Comparison of ENCODE assay signal across 3 cellular contexts in the genomic region with DNA sequence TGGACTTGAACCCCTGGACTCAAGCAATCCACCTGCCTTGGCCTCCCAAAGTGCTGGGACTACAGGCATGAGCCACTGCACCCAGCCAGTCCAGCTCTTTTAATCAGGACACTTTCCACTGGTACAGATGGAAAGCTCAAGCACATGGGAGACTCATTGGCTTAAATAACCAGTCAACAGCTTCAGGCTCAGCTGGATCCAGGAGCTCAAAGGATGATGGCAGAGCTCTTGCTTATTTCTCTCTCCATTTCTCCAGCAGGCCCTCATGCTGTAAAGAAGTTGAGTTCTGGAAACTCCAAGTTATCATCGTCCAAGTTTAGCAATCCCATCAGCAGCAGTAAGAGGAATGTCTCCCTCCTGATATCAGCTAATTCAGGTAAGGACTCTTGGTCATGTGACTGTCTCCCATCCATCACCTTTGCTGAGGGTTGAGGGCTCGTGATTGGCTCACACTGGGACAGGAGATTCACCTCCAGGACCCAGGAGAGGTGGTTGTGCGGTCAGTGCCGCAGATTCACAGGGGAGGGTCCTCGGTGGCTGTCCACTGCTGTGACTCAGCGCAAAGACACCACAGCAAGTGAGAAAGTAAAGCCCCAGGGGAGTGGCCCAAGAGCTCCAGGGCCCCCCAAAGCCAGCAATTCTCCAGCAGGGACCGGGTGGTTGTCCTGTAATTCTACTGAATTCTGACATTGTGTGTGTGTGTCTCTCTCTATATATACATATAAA.
A peak's percentile ranks its signal among the peaks of the same experiment; 100 is the strongest.
TF ChIP-seq lines count a peak whose summit lies in the region.

No MANE protein-coding gene starts in this region.

TF ChIP-seq in HepG2, 621 proteins besides CTCF, POLR2A, EP300 and RAD21:
- peak; percentile 99 for TF ChIP-seq ZNF329 (CRISPR knock-in tag; IDR thresholded peaks at IDR 0.05; ENCODE audit: low read depth)
- TF ChIP-seq ZNF354B (CRISPR knock-in tag; IDR thresholded peaks at IDR 0.05) = no peak
TF ChIP-seq in HepG2: peak in this region for 1.

TF ChIP-seq in HCT116, 20 proteins besides CTCF, POLR2A, EP300 and RAD21:
- TF ChIP-seq, protein P1, sequence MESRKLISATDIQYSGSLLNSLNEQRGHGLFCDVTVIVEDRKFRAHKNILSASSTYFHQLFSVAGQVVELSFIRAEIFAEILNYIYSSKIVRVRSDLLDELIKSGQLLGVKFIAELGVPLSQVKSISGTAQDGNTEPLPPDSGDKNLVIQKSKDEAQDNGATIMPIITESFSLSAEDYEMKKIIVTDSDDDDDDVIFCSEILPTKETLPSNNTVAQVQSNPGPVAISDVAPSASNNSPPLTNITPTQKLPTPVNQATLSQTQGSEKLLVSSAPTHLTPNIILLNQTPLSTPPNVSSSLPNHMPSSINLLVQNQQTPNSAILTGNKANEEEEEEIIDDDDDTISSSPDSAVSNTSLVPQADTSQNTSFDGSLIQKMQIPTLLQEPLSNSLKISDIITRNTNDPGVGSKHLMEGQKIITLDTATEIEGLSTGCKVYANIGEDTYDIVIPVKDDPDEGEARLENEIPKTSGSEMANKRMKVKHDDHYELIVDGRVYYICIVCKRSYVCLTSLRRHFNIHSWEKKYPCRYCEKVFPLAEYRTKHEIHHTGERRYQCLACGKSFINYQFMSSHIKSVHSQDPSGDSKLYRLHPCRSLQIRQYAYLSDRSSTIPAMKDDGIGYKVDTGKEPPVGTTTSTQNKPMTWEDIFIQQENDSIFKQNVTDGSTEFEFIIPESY (IDR thresholded peaks at IDR 0.05; ENCODE audit: extremely low read depth, insufficient replicate concordance, low read length) = no peak
- no peak for TF ChIP-seq EZH2 (IDR thresholded peaks at IDR 0.05)
- TF ChIP-seq, protein P2, sequence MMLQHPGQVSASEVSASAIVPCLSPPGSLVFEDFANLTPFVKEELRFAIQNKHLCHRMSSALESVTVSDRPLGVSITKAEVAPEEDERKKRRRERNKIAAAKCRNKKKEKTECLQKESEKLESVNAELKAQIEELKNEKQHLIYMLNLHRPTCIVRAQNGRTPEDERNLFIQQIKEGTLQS (IDR thresholded peaks at IDR 0.05) = no peak
- TF ChIP-seq, protein P3, sequence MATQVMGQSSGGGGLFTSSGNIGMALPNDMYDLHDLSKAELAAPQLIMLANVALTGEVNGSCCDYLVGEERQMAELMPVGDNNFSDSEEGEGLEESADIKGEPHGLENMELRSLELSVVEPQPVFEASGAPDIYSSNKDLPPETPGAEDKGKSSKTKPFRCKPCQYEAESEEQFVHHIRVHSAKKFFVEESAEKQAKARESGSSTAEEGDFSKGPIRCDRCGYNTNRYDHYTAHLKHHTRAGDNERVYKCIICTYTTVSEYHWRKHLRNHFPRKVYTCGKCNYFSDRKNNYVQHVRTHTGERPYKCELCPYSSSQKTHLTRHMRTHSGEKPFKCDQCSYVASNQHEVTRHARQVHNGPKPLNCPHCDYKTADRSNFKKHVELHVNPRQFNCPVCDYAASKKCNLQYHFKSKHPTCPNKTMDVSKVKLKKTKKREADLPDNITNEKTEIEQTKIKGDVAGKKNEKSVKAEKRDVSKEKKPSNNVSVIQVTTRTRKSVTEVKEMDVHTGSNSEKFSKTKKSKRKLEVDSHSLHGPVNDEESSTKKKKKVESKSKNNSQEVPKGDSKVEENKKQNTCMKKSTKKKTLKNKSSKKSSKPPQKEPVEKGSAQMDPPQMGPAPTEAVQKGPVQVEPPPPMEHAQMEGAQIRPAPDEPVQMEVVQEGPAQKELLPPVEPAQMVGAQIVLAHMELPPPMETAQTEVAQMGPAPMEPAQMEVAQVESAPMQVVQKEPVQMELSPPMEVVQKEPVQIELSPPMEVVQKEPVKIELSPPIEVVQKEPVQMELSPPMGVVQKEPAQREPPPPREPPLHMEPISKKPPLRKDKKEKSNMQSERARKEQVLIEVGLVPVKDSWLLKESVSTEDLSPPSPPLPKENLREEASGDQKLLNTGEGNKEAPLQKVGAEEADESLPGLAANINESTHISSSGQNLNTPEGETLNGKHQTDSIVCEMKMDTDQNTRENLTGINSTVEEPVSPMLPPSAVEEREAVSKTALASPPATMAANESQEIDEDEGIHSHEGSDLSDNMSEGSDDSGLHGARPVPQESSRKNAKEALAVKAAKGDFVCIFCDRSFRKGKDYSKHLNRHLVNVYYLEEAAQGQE (IDR thresholded peaks at IDR 0.05; ENCODE audit: low read depth) = no peak
- TF ChIP-seq CEBPB (IDR thresholded peaks at IDR 0.05; ENCODE audit: low read depth) = no peak
- no peak for TF ChIP-seq POLR2AphosphoS5 (IDR thresholded peaks at IDR 0.05; ENCODE audit: low read depth, low read length)
- TF ChIP-seq ELF1 (IDR thresholded peaks at IDR 0.05; ENCODE audit: borderline replicate concordance, low read depth) = no peak
- TF ChIP-seq, protein P4, sequence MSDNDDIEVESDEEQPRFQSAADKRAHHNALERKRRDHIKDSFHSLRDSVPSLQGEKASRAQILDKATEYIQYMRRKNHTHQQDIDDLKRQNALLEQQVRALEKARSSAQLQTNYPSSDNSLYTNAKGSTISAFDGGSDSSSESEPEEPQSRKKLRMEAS (IDR thresholded peaks at IDR 0.05) = no peak
- no peak for TF ChIP-seq EZH2phosphoT487 (IDR thresholded peaks at IDR 0.05; ENCODE audit: borderline replicate concordance)
- TF ChIP-seq SRF (IDR thresholded peaks at IDR 0.05; ENCODE audit: low read depth) = no peak
- no peak for TF ChIP-seq ZNF274 (IDR thresholded peaks at IDR 0.05; ENCODE audit: low read depth, low read length)
- TF ChIP-seq SIN3A (IDR thresholded peaks at IDR 0.05; ENCODE audit: low read depth) = no peak
- no peak for TF ChIP-seq ZFX (IDR thresholded peaks at IDR 0.05)
- TF ChIP-seq SP1 (IDR thresholded peaks at IDR 0.05; ENCODE audit: low read depth) = no peak
- no peak for TF ChIP-seq EGR1 (IDR thresholded peaks at IDR 0.05; ENCODE audit: low read depth)
- TF ChIP-seq TCF7L2 (IDR thresholded peaks at IDR 0.05; ENCODE audit: borderline replicate concordance, extremely low read depth, insufficient read depth, insufficient read length) = no peak
- no peak for TF ChIP-seq JUND (IDR thresholded peaks at IDR 0.05)
- TF ChIP-seq CBX3 (IDR thresholded peaks at IDR 0.05; ENCODE audit: low read depth) = no peak
- TF ChIP-seq YY1 (IDR thresholded peaks at IDR 0.05; ENCODE audit: extremely low read depth, insufficient replicate concordance, low read depth, low read length) = no peak
TF ChIP-seq in HCT116: peak in this region for 0.

TF ChIP-seq in WTC11, 78 proteins besides CTCF, POLR2A, EP300 and RAD21:
- TF ChIP-seq PRRX2 (CRISPR knock-in tag; IDR thresholded peaks at IDR 0.05) (no peak), TCF7 (CRISPR knock-in tag; IDR thresholded peaks at IDR 0.05; ENCODE audit: low read depth) (no peak), ZNF121 (CRISPR knock-in tag; IDR thresholded peaks at IDR 0.05) (no peak), NFYB (CRISPR knock-in tag; conservative IDR thresholded peaks at IDR 0.05; ENCODE audit: low read depth) (no peak), ZNF263 (CRISPR knock-in tag; IDR thresholded peaks at IDR 0.05; ENCODE audit: low read depth) (no peak), TEAD1 (CRISPR knock-in tag; IDR thresholded peaks at IDR 0.05) (no peak), ZNF138 (CRISPR knock-in tag; conservative IDR thresholded peaks at IDR 0.05) (no peak), RELA (CRISPR knock-in tag; IDR thresholded peaks at IDR 0.05; ENCODE audit: borderline replicate concordance) (no peak)
- TF ChIP-seq, protein P5, sequence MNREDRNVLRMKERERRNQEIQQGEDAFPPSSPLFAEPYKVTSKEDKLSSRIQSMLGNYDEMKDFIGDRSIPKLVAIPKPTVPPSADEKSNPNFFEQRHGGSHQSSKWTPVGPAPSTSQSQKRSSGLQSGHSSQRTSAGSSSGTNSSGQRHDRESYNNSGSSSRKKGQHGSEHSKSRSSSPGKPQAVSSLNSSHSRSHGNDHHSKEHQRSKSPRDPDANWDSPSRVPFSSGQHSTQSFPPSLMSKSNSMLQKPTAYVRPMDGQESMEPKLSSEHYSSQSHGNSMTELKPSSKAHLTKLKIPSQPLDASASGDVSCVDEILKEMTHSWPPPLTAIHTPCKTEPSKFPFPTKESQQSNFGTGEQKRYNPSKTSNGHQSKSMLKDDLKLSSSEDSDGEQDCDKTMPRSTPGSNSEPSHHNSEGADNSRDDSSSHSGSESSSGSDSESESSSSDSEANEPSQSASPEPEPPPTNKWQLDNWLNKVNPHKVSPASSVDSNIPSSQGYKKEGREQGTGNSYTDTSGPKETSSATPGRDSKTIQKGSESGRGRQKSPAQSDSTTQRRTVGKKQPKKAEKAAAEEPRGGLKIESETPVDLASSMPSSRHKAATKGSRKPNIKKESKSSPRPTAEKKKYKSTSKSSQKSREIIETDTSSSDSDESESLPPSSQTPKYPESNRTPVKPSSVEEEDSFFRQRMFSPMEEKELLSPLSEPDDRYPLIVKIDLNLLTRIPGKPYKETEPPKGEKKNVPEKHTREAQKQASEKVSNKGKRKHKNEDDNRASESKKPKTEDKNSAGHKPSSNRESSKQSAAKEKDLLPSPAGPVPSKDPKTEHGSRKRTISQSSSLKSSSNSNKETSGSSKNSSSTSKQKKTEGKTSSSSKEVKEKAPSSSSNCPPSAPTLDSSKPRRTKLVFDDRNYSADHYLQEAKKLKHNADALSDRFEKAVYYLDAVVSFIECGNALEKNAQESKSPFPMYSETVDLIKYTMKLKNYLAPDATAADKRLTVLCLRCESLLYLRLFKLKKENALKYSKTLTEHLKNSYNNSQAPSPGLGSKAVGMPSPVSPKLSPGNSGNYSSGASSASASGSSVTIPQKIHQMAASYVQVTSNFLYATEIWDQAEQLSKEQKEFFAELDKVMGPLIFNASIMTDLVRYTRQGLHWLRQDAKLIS (CRISPR knock-in tag; IDR thresholded peaks at IDR 0.05; ENCODE audit: borderline replicate concordance) = no peak
- TF ChIP-seq, protein P6, sequence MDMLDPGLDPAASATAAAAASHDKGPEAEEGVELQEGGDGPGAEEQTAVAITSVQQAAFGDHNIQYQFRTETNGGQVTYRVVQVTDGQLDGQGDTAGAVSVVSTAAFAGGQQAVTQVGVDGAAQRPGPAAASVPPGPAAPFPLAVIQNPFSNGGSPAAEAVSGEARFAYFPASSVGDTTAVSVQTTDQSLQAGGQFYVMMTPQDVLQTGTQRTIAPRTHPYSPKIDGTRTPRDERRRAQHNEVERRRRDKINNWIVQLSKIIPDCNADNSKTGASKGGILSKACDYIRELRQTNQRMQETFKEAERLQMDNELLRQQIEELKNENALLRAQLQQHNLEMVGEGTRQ (CRISPR knock-in tag; IDR thresholded peaks at IDR 0.05) = peak; percentile 73
- TF ChIP-seq, protein P7, sequence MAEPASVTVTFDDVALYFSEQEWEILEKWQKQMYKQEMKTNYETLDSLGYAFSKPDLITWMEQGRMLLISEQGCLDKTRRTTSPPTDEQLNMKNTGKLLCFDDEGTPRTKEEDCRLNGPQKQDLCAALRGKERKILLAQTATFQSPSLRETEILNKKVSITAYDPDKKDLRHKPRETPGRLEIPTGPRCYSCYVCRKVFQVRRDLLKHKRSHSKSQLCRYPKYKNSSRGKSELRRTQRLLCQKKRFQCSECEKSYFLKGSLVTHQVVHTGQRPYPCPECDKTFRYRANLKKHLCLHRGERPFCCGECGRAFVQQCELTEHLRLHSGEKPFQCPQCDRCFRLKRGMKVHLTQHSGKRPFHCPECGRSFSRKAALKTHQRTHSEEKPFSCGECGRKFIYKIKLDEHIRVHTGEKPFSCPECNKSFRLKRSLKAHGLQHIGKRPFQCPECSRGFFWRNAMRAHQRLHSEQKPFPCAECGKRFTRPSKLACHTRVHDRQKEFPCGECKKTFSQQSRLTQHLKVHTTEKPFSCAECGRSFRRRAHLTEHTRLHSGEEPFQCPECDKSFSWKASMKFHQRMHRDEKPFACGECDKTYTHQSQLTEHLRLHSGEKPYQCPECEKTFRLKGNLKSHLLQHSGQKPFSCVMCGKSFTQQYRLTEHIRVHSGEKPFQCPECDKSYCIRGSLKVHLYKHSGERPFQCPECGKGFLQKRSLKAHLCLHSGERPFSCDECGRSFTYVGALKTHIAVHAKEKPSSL (CRISPR knock-in tag; conservative IDR thresholded peaks at IDR 0.05) = no peak
- TF ChIP-seq, protein P8, sequence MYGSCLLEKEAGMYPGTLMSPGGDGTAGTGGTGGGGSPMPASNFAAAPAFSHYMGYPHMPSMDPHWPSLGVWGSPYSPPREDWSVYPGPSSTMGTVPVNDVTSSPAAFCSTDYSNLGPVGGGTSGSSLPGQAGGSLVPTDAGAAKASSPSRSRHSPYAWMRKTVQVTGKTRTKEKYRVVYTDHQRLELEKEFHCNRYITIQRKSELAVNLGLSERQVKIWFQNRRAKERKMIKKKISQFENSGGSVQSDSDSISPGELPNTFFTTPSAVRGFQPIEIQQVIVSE (CRISPR knock-in tag; IDR thresholded peaks at IDR 0.05; ENCODE audit: borderline replicate concordance) = no peak
- TF ChIP-seq, protein P9, sequence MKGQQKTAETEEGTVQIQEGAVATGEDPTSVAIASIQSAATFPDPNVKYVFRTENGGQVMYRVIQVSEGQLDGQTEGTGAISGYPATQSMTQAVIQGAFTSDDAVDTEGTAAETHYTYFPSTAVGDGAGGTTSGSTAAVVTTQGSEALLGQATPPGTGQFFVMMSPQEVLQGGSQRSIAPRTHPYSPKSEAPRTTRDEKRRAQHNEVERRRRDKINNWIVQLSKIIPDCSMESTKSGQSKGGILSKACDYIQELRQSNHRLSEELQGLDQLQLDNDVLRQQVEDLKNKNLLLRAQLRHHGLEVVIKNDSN (CRISPR knock-in tag; IDR thresholded peaks at IDR 0.05) = peak; percentile 44; the same call in 1 of the 2 replicates
